Comparison of ENCODE assay signal across 31 cellular contexts in the genomic region with DNA sequence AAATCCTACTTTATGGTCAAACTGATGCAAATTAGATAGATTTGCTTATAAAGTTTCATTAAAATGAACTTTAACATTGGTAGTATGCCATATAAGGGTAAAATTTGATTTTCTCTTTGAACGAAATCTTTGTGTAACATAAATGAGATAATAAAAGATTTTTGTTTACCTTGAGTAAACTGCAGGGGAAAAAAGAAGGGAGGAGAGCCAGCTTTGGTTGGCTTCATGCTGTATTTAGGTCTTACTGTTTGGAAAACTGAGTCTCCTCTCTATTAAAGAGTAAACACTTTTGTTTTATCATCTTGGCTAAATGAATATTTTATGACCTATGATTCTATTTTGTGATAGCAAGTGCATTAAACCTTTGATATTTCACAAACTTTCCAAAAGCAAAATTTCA.
"Had no signal": no experiment of that assay in that cellular context is flagged by ENCODE, and none has a peak within 500 bp of the region (broad histone marks: within the 10 kb centered on the region; RNA-seq: fewer than 3 reads in every experiment).

No MANE protein-coding gene starts in this region.

- H3K9me3 ChIP-seq: ascending aorta had no signal

- H3K27ac ChIP-seq: ascending aorta, cardiac muscle cell, WERI-Rb-1 had no signal

- H3K27me3 ChIP-seq: ascending aorta, cardiac muscle cell had no signal

- H3K36me3 ChIP-seq: ascending aorta, cardiac muscle cell, WERI-Rb-1 had no signal

- ATAC-seq: activated CD4-positive, alpha-beta T cell treated with anti-CD3 and anti-CD28 coated beads for 36 hours; activated CD4-positive, CD25-positive, alpha-beta regulatory T cell treated with anti-CD3 and anti-CD28 coated beads, Interleukin-2, amount 50 U/mL, for 24 hours; activated CD8-positive, alpha-beta memory T cell treated with anti-CD3 and anti-CD28 coated beads, Interleukin-2, amount 10 ng/mL, durations not matched to agents 7 days and 5 days; activated CD8-positive, alpha-beta T cell treated with anti-CD3 and anti-CD28 coated beads, Interleukin-2, amount 10 ng/mL, durations not matched to agents 7 days and 5 days; activated naive CD8-positive, alpha-beta T cell treated with anti-CD3 and anti-CD28 coated beads, Interleukin-2, amount 50 U/mL, for 24 hours; WTC11 had no signal

- H3K4me3 ChIP-seq: ascending aorta, cardiac muscle cell had no signal

- DNase-seq: activated CD4-positive, alpha-beta memory T cell treated with anti-CD3 and anti-CD28 coated beads, Interleukin-2, amount 10 ng/mL, durations not matched to agents 7 days and 5 days; activated CD4-positive, alpha-beta T cell treated with anti-CD3 and anti-CD28 coated beads for 1 hour; activated CD4-positive, alpha-beta T cell treated with anti-CD3 and anti-CD28 coated beads for 36 hours; activated CD4-positive, alpha-beta T cell treated with anti-CD3 and anti-CD28 coated beads for 48 hours; activated CD4-positive, alpha-beta T cell treated with anti-CD3 and anti-CD28 coated beads, Interleukin-2, amount 10 ng/mL, durations not matched to agents 7 days and 5 days; activated CD4-positive, alpha-beta T cell treated with anti-CD3 and anti-CD28 coated beads, Interleukin-2, amount 50 U/mL, for 48 hours; activated CD4-positive, CD25-positive, alpha-beta regulatory T cell; activated CD8-positive, alpha-beta memory T cell treated with anti-CD3 and anti-CD28 coated beads for 24 hours; activated CD8-positive, alpha-beta memory T cell treated with anti-CD3 and anti-CD28 coated beads, Interleukin-2, amount 10 ng/mL, durations not matched to agents 7 days and 5 days; activated CD8-positive, alpha-beta memory T cell treated with anti-CD3 and anti-CD28 coated beads, Interleukin-2, amount 50 U/mL, for 48 hours; activated CD8-positive, alpha-beta T cell treated with anti-CD3 and anti-CD28 coated beads, Interleukin-2, amount 10 ng/mL, durations not matched to agents 7 days and 5 days; activated effector memory CD4-positive, alpha-beta T cell treated with Interleukin-2 at 50 U/mL for 16 hours; activated gamma-delta T cell; activated naive CD4-positive, alpha-beta T cell treated with anti-CD3 and anti-CD28 coated beads, Interleukin-2, amount 10 ng/mL, durations not matched to agents 7 days and 5 days; activated naive CD4-positive, alpha-beta T cell treated with Interleukin-2 at 50 U/mL for 16 hours; activated naive CD8-positive, alpha-beta T cell treated with anti-CD3 and anti-CD28 coated beads, Interleukin-2, amount 10 ng/mL, durations not matched to agents 7 days and 5 days; activated naive CD8-positive, alpha-beta T cell treated with anti-CD3 and anti-CD28 coated beads, Interleukin-2, amount 50 U/mL, for 24 hours; activated T-cell treated with anti-CD3 and anti-CD28 coated beads, Interleukin-2, amount 50 U/mL, for 24 hours; activated T-cell treated with anti-CD3 and anti-CD28 coated beads, Interleukin-2, amount 50 U/mL, for 48 hours; amygdala; anterior cingulate cortex; caudate nucleus; cerebellar nuclear complex; T-helper 1 cell; T-helper 2 cell; T-helper 9 cell; WERI-Rb-1 had no signal

- H3K4me1 ChIP-seq: ascending aorta had no signal
